ENCODE assay signal across 10 cellular contexts in the genomic region with DNA sequence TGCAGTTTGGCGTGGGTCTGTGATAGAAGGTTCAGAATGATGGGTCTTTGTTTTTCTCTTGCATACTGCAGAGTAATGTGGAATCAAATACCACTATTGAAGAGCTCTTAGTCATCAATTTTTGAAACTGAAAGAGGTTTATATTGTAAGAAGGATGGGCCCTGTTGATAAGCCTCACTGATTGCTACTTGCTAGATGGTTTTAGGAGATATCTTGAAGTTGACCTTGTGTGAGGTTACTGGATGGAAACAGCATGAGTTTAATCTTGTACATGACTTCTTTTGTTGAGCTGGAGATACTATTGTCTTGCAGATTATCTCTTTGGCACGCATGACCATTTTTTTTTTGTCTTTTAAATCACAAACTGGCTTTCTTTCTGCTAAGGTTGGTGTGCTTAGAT.
DNase-seq lines count a peak whose midpoint lies in the region; ATAC-seq and TF ChIP-seq lines count a peak whose summit lies in the region.
"Had no signal": no experiment of that assay in that cellular context is flagged by ENCODE, and none has a peak within 500 bp of the region (broad histone marks: within the 10 kb centered on the region; RNA-seq: fewer than 3 reads in every experiment).

No MANE protein-coding gene starts in this region.

- no peak overlapping the region for H3K4me3 ChIP-seq in GM12865 (ENCODE audit: low read depth, low read length)

- TF ChIP-seq CTCF in GM12865 (IDR thresholded peaks at IDR 0.05; ENCODE audit: insufficient read depth, low read depth, low read length, missing control alignments), result no peak

- DNase-seq in GM12865 (ENCODE audit: low read depth) (peak; percentile 61), astrocyte of the hippocampus (ENCODE audit: low read depth, low spot score) (peak; percentile 16), NCI-H345 treated with DMSO at 0.1 percent for 48 hours (lab: John Stamatoyannopoulos, UW; ENCODE audit: unreplicated experiment) (no peak), DMS 273 treated with DMSO at 0.1 percent for 48 hours (lab: John Stamatoyannopoulos, UW) (no peak), glomerular visceral epithelial cell (ENCODE audit: extremely low spot score) (no peak), Ammon's horn (ENCODE audit: low spot score) (no peak)
- DNase-seq: activated T-cell treated with anti-CD3 and anti-CD28 coated beads, Interleukin-2, amount 50 U/mL, for 48 hours; Caco-2 had no signal

- ATAC-seq in GM21360 (IDR thresholded peaks at IDR 0.05; ENCODE audit: unreplicated experiment) (peak; percentile 78), HG03175 (IDR thresholded peaks at IDR 0.05; ENCODE audit: unreplicated experiment) (peak; percentile 78)

Comparison
In these comparisons a context has a peak if more than half of its experiments do, and no peak if none do; other contexts are left out.
1. DNase-seq: peak in GM12865 (single experiment) and astrocyte of the hippocampus (single experiment); none in NCI-H345 treated with DMSO at 0.1 percent for 48 hours (single experiment), DMS 273 treated with DMSO at 0.1 percent for 48 hours (single experiment), glomerular visceral epithelial cell (single experiment) and Ammon's horn (single experiment).